In genomic region chr6:72783667-72784066, GRCh38 we compare ENCODE assay signal across 15 cellular contexts.
A peak's percentile ranks its signal among the peaks of the same experiment; 100 is the strongest.
DNase-seq lines count a peak whose midpoint lies in the region; ATAC-seq and TF ChIP-seq lines count a peak whose summit lies in the region.
"Had no signal": no experiment of that assay in that cellular context is flagged by ENCODE, and none has a peak within 500 bp of the region (broad histone marks: within the 10 kb centered on the region; RNA-seq: fewer than 3 reads in every experiment).

No MANE protein-coding gene starts in this region.

- H3K4me3 ChIP-seq in AG09309 (ENCODE audit: control insufficient read depth, low read depth, low read length): no peak overlapping the region
- H3K4me3 ChIP-seq in KMS-11 (IDR thresholded peaks at IDR 0.05; ENCODE audit: insufficient read depth, low read depth, low read length): no peak overlapping the region
- H3K4me3 ChIP-seq in coronary artery: peak overlapping the region; percentile 18
- no peak overlapping the region for H3K4me3 ChIP-seq in mucosa of descending colon
- H3K4me3 ChIP-seq: sigmoid colon had no signal

- no peaks in the 10 kb centered on the region for H3K27me3 ChIP-seq in KMS-11 (ENCODE audit: insufficient read depth, low read depth)
- H3K27me3 ChIP-seq: sigmoid colon had no signal

- TF ChIP-seq CTCF in AG09309 (IDR thresholded peaks at IDR 0.05; ENCODE audit: control insufficient read depth, insufficient read depth, low read depth, low read length, missing control alignments) (no peak), KMS-11 (conservative IDR thresholded peaks at IDR 0.05; ENCODE audit: low read depth, low read length) (no peak), coronary artery (IDR thresholded peaks at IDR 0.05) (no peak), mucosa of descending colon (IDR thresholded peaks at IDR 0.05) (no peak)

- H2AFZ ChIP-seq in KMS-11 (ENCODE audit: low read depth): no peak overlapping the region

- H3K9ac ChIP-seq in KMS-11: no peak overlapping the region

- no peak for ATAC-seq in HG02763 (IDR thresholded peaks at IDR 0.05; ENCODE audit: unreplicated experiment)
- no peak for ATAC-seq in GM21526 (IDR thresholded peaks at IDR 0.05; ENCODE audit: low FRiP score, unreplicated experiment)
- no peak for ATAC-seq in mucosa of descending colon

- no peaks in the 10 kb centered on the region; the same call in 1 of the 2 replicates for H3K79me2 ChIP-seq in KMS-11 (ENCODE audit: insufficient read depth, low read depth)

- H3K36me3 ChIP-seq in KMS-11 (ENCODE audit: insufficient read depth) (no peaks in the 10 kb centered on the region), mucosa of descending colon (ENCODE audit: low read depth) (no peaks in the 10 kb centered on the region)
- H3K36me3 ChIP-seq: sigmoid colon had no signal

- H3K27ac ChIP-seq in KMS-11 (0 out of 2 replicates have a peak overlapping the region, but pooled peaks have one; percentile 4), coronary artery (peak overlapping the region; percentile 31 to 72)
- H3K27ac ChIP-seq: sigmoid colon had no signal

- H3K4me2 ChIP-seq in KMS-11: peak overlapping the region; percentile 29

- H3K4me1 ChIP-seq in KMS-11 (ENCODE audit: low read depth, poor library complexity, severe bottlenecking) (peaks cover 48% of the 10 kb centered on the region), mucosa of descending colon (ENCODE audit: low read depth) (no peaks in the 10 kb centered on the region)

- intact Hi-C loops in mucosa of descending colon (cut with DNase I, micrococcal nuclease): no loop called here

- peak; percentile 63 for DNase-seq in AG09309 (ENCODE audit: low read depth)
- no peak for DNase-seq in coronary artery (ENCODE audit: low spot score)
- DNase-seq in occipital lobe (lab: John Stamatoyannopoulos, UW): peak; percentile 4
- DNase-seq in mucosa of descending colon: no peak
- DNase-seq in activated CD8-positive, alpha-beta memory T cell treated with anti-CD3 and anti-CD28 coated beads, Interleukin-2, amount 50 U/mL, for 4 hours: no peak
- DNase-seq: activated naive CD8-positive, alpha-beta T cell treated with anti-CD3 and anti-CD28 coated beads for 36 hours; activated T-cell treated with anti-CD3 and anti-CD28 coated beads, Interleukin-2, amount 50 U/mL, for 48 hours; C1 segment of cervical spinal cord; DMS79 treated with DMSO at 0.1 percent for 48 hours; MV-4-11; sigmoid colon; stimulated activated CD4-positive, alpha-beta T cell treated with anti-CD3 and anti-CD28 coated beads, Interleukin-4, amount 100 ng/mL, for 24 hours had no signal

- H3K9me3 ChIP-seq in mucosa of descending colon: no peaks in the 10 kb centered on the region
- H3K9me3 ChIP-seq: sigmoid colon had no signal

- H4K20me1 ChIP-seq in KMS-11 (ENCODE audit: insufficient read depth): no peaks in the 10 kb centered on the region

Comparison
In these comparisons a context has a peak if more than half of its experiments do, and no peak if none do; other contexts are left out.
1. DNase-seq: peak in AG09309 (single experiment) and occipital lobe (single experiment); none in coronary artery (single experiment), mucosa of descending colon (0 of 3) and activated CD8-positive, alpha-beta memory T cell treated with anti-CD3 and anti-CD28 coated beads, Interleukin-2, amount 50 U/mL, for 4 hours (single experiment).